12 cellular contexts compared by ENCODE assay signal in genomic region chr2:234823877-234824376, GRCh38.
A peak's percentile ranks its signal among the peaks of the same experiment; 100 is the strongest.
DNase-seq lines count a peak whose midpoint lies in the region; FAIRE-seq and TF ChIP-seq lines count a peak whose summit lies in the region.
"Had no signal": no experiment of that assay in that cellular context is flagged by ENCODE, and none has a peak within 500 bp of the region (broad histone marks: within the 10 kb centered on the region; RNA-seq: fewer than 3 reads in every experiment).

No MANE protein-coding gene starts in this region.

- peaks cover 15% of the 10 kb centered on the region for H3K4me1 Mint-ChIP-seq in osteocyte (ENCODE audit: unreplicated experiment)
- H3K4me1 Mint-ChIP-seq: memory B cell had no signal

- peak overlapping the region; percentile 45 to 48 for H3K27ac ChIP-seq in tibial artery

- H3K27ac Mint-ChIP-seq in osteocyte (ENCODE audit: unreplicated experiment): no peak overlapping the region
- H3K27ac Mint-ChIP-seq: memory B cell had no signal

- H3K9me3 Mint-ChIP-seq in osteocyte (ENCODE audit: unreplicated experiment): no peaks in the 10 kb centered on the region
- H3K9me3 Mint-ChIP-seq: memory B cell had no signal

- no peaks in the 10 kb centered on the region for H3K36me3 Mint-ChIP-seq in osteocyte (ENCODE audit: unreplicated experiment)
- H3K36me3 Mint-ChIP-seq: memory B cell had no signal

- peak; percentile 58 for DNase-seq in HPDE6-E6E7 (ENCODE audit: extremely low spot score)
- DNase-seq in bronchial epithelial cell (ENCODE audit: low read depth): peak; percentile 67
- peak; percentile 99 for DNase-seq in kidney epithelial cell (ENCODE audit: low read depth)
- peak; percentile 59 to 71 for DNase-seq in tibial artery
- no peak for DNase-seq in DMS153 (lab: John Stamatoyannopoulos, UW)
- DNase-seq in NCI-H345 (lab: John Stamatoyannopoulos, UW): no peak
- no peak for DNase-seq in SHP77 treated with DMSO at 0.1 percent for 48 hours (lab: John Stamatoyannopoulos, UW)
- DNase-seq in osteocyte (ENCODE audit: extremely low spot score, unreplicated experiment): no peak
- DNase-seq: NCI-H1436 treated with DMSO at 0.1 percent for 48 hours had no signal

- TF ChIP-seq CTCF in bronchial epithelial cell (IDR thresholded peaks at IDR 0.05; ENCODE audit: insufficient read depth, low read length, severe bottlenecking): no peak
- no peak for TF ChIP-seq CTCF in kidney epithelial cell (IDR thresholded peaks at IDR 0.05; ENCODE audit: insufficient read depth, low read length, poor library complexity, severe bottlenecking)
- TF ChIP-seq CTCF in tibial artery (IDR thresholded peaks at IDR 0.05): no peak
- TF ChIP-seq CTCF in osteocyte (IDR thresholded peaks at IDR 0.05): no peak

- H3K4me1 ChIP-seq in tibial artery: peaks cover 0 to 18% (median 14%) of the 10 kb centered on the region in 4 donors

- intact Hi-C loops in tibial artery (cut with DNase I; ENCODE audit: low total_unique reads): no loop called here

- H3K27me3 ChIP-seq in bronchial epithelial cell (ENCODE audit: control insufficient read depth, insufficient read depth, low read length): no peaks in the 10 kb centered on the region
- H3K27me3 ChIP-seq in kidney epithelial cell (ENCODE audit: control insufficient read depth, insufficient read depth, low read length): no peaks in the 10 kb centered on the region
- H3K27me3 ChIP-seq in tibial artery: no peaks in the 10 kb centered on the region

- no peaks in the 10 kb centered on the region for H3K9me3 ChIP-seq in tibial artery

- no peak for FAIRE-seq in bronchial epithelial cell (lab: Jason Lieb, UNC)
- FAIRE-seq: GM12878, TTC549 had no signal

- H3K27me3 Mint-ChIP-seq in osteocyte (ENCODE audit: unreplicated experiment): no peaks in the 10 kb centered on the region

- H3K4me3 ChIP-seq in bronchial epithelial cell (ENCODE audit: low read depth, low read length): no peak overlapping the region
- no peak overlapping the region for H3K4me3 ChIP-seq in kidney epithelial cell (ENCODE audit: low read depth, low read length)
- no peak overlapping the region for H3K4me3 ChIP-seq in tibial artery
- H3K4me3 ChIP-seq: GM12878 had no signal

- H3K36me3 ChIP-seq in bronchial epithelial cell (ENCODE audit: control insufficient read depth, insufficient read depth, low read length) (no peaks in the 10 kb centered on the region), kidney epithelial cell (ENCODE audit: control insufficient read depth, insufficient read depth, low read length) (no peaks in the 10 kb centered on the region), tibial artery (no peaks in the 10 kb centered on the region)

- H3K4me3 Mint-ChIP-seq in osteocyte (ENCODE audit: unreplicated experiment): no peak overlapping the region
- H3K4me3 Mint-ChIP-seq: memory B cell had no signal

Comparison
In these comparisons a context has a peak if more than half of its experiments do, and no peak if none do; other contexts are left out.
1. DNase-seq: peak in HPDE6-E6E7 (single experiment), bronchial epithelial cell (single experiment), kidney epithelial cell (single experiment) and tibial artery (2 of 2); none in DMS153 (single experiment), NCI-H345 (single experiment), SHP77 treated with DMSO at 0.1 percent for 48 hours (single experiment) and osteocyte (single experiment).